1 cellular context compared by ENCODE assay signal in genomic region chr19:41936961-41937360, GRCh38.
TF ChIP-seq lines count a peak whose summit lies in the region.

No MANE protein-coding gene starts in this region.

TF ChIP-seq in H1, 55 proteins besides CTCF, POLR2A, EP300 and RAD21:
- no peak for TF ChIP-seq SRF (IDR thresholded peaks at IDR 0.05; ENCODE audit: low read depth, low read length)
- peak; percentile 1 for TF ChIP-seq EZH2 (IDR thresholded peaks at IDR 0.05; ENCODE audit: low read depth, low read length, severe bottlenecking)
- no peak for TF ChIP-seq POU5F1 (IDR thresholded peaks at IDR 0.05; ENCODE audit: low read depth, low read length)
- TF ChIP-seq JUND (IDR thresholded peaks at IDR 0.05; ENCODE audit: low read length) = no peak
- TF ChIP-seq ASH2L (IDR thresholded peaks at IDR 0.05; ENCODE audit: low read length) = no peak
